14 cellular contexts compared by ENCODE assay signal in genomic region chr11:60301884-60302283, GRCh38. TPM values are rescaled to one million over a fixed set of nuclear protein-coding genes. Genes with fewer than 3 reads are reported as not detected.
"Had no signal": no experiment of that assay in that cellular context is flagged by ENCODE, and none has a peak within 500 bp of the region (broad histone marks: within the 10 kb centered on the region; RNA-seq: fewer than 3 reads in every experiment).

No MANE protein-coding gene starts in this region.

RNA-seq across cellular contexts. Expression of gene MS4A4A, which starts 21.4 kb away (rescaled TPM):
- total RNA-seq: activated CD4-positive, alpha-beta memory T cell treated with anti-CD3 and anti-CD28 coated beads for 36 hours; activated CD4-positive, alpha-beta memory T cell treated with anti-CD3 and anti-CD28 coated beads, Interleukin-2, amount 10 ng/mL, durations not matched to agents 7 days and 5 days; activated CD4-positive, alpha-beta T cell treated with anti-CD3 and anti-CD28 coated beads for 36 hours; activated CD4-positive, alpha-beta T cell treated with anti-CD3 and anti-CD28 coated beads, Interleukin-2, amount 10 ng/mL, durations not matched to agents 24 days and 14 days; activated CD4-positive, alpha-beta T cell treated with anti-CD3 and anti-CD28 coated beads, Interleukin-2, amount 10 ng/mL, durations not matched to agents 7 days and 5 days; activated CD8-positive, alpha-beta memory T cell treated with anti-CD3 and anti-CD28 coated beads for 36 hours; activated CD8-positive, alpha-beta memory T cell treated with anti-CD3 and anti-CD28 coated beads, Interleukin-2, amount 10 ng/mL, durations not matched to agents 7 days and 5 days; activated CD8-positive, alpha-beta T cell treated with anti-CD3 and anti-CD28 coated beads for 36 hours; activated CD8-positive, alpha-beta T cell treated with anti-CD3 and anti-CD28 coated beads, Interleukin-2, amount 10 ng/mL, durations not matched to agents 7 days and 5 days; T-helper 1 cell treated with Interleukin-12 subunit alpha and Interleukin-12 subunit beta and Interleukin-4 antibody, amounts not matched to agents 30 ng/mL and 1 ng/mL, for 36 hours; T-helper 2 cell treated with Interferon-gamma antibody and Interleukin-4, amounts not matched to agents 100 ng/mL and 5 ng/mL, for 36 hours; WTC11 had no signal

RNA-seq across cellular contexts. Expression of gene MS4A6E, which starts 25.2 kb away (rescaled TPM):
- total RNA-seq: activated B cell treated with CpG ODN at 0.5 μM for 24 hours; activated CD4-positive, alpha-beta memory T cell treated with anti-CD3 and anti-CD28 coated beads for 36 hours; activated CD4-positive, alpha-beta memory T cell treated with anti-CD3 and anti-CD28 coated beads, Interleukin-2, amount 10 ng/mL, durations not matched to agents 7 days and 5 days; activated CD4-positive, alpha-beta T cell treated with anti-CD3 and anti-CD28 coated beads for 36 hours; activated CD4-positive, alpha-beta T cell treated with anti-CD3 and anti-CD28 coated beads, Interleukin-2, amount 10 ng/mL, durations not matched to agents 24 days and 14 days; activated CD4-positive, alpha-beta T cell treated with anti-CD3 and anti-CD28 coated beads, Interleukin-2, amount 10 ng/mL, durations not matched to agents 7 days and 5 days; activated CD8-positive, alpha-beta memory T cell treated with anti-CD3 and anti-CD28 coated beads for 36 hours; activated CD8-positive, alpha-beta memory T cell treated with anti-CD3 and anti-CD28 coated beads, Interleukin-2, amount 10 ng/mL, durations not matched to agents 7 days and 5 days; activated CD8-positive, alpha-beta T cell treated with anti-CD3 and anti-CD28 coated beads for 36 hours; activated CD8-positive, alpha-beta T cell treated with anti-CD3 and anti-CD28 coated beads, Interleukin-2, amount 10 ng/mL, durations not matched to agents 7 days and 5 days; T-helper 1 cell treated with Interleukin-12 subunit alpha and Interleukin-12 subunit beta and Interleukin-4 antibody, amounts not matched to agents 30 ng/mL and 1 ng/mL, for 36 hours; T-helper 17 cell; T-helper 2 cell treated with Interferon-gamma antibody and Interleukin-4, amounts not matched to agents 100 ng/mL and 5 ng/mL, for 36 hours; WTC11 had no signal

RNA-seq across cellular contexts. Expression of gene MS4A4E, which starts 58.9 kb away (rescaled TPM):
- total RNA-seq: activated B cell treated with CpG ODN at 0.5 μM for 24 hours; activated CD4-positive, alpha-beta memory T cell treated with anti-CD3 and anti-CD28 coated beads for 36 hours; activated CD4-positive, alpha-beta memory T cell treated with anti-CD3 and anti-CD28 coated beads, Interleukin-2, amount 10 ng/mL, durations not matched to agents 7 days and 5 days; activated CD4-positive, alpha-beta T cell treated with anti-CD3 and anti-CD28 coated beads for 36 hours; activated CD4-positive, alpha-beta T cell treated with anti-CD3 and anti-CD28 coated beads, Interleukin-2, amount 10 ng/mL, durations not matched to agents 24 days and 14 days; activated CD4-positive, alpha-beta T cell treated with anti-CD3 and anti-CD28 coated beads, Interleukin-2, amount 10 ng/mL, durations not matched to agents 7 days and 5 days; activated CD8-positive, alpha-beta memory T cell treated with anti-CD3 and anti-CD28 coated beads for 36 hours; activated CD8-positive, alpha-beta memory T cell treated with anti-CD3 and anti-CD28 coated beads, Interleukin-2, amount 10 ng/mL, durations not matched to agents 7 days and 5 days; activated CD8-positive, alpha-beta T cell treated with anti-CD3 and anti-CD28 coated beads for 36 hours; activated CD8-positive, alpha-beta T cell treated with anti-CD3 and anti-CD28 coated beads, Interleukin-2, amount 10 ng/mL, durations not matched to agents 7 days and 5 days; T-helper 1 cell treated with Interleukin-12 subunit alpha and Interleukin-12 subunit beta and Interleukin-4 antibody, amounts not matched to agents 30 ng/mL and 1 ng/mL, for 36 hours; T-helper 2 cell treated with Interferon-gamma antibody and Interleukin-4, amounts not matched to agents 100 ng/mL and 5 ng/mL, for 36 hours; WTC11 had no signal
